8 cellular contexts compared by ENCODE assay signal in the genomic region with DNA sequence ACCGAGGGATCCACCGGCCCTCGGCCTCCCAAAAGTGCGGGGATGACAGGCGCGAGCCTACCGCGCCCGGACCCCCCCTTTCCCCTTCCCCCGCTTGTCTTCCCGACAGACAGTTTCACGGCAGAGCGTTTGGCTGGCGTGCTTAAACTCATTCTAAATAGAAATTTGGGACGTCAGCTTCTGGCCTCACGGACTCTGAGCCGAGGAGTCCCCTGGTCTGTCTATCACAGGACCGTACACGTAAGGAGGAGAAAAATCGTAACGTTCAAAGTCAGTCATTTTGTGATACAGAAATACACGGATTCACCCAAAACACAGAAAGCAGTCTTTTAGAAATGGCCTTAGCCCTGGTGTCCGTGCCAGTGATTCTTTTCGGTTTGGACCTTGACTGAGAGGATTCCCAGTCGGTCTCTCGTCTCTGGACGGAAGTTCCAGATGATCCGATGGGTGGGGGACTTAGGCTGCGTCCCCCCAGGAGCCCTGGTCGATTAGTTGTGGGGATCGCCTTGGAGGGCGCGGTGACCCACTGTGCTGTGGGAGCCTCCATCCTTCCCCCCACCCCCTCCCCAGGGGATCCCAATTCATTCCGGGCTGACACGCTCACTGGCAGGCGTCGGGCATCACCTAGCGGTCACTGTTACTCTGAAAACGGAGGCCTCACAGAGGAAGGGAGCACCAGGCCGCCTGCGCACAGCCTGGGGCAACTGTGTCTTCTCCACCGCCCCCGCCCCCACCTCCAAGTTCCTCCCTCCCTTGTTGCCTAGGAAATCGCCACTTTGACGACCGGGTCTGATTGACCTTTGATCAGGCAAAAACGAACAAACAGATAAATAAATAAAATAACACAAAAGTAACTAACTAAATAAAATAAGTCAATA.
A peak's percentile ranks its signal among the peaks of the same experiment; 100 is the strongest.
DNase-seq lines count a peak whose midpoint lies in the region; ATAC-seq and TF ChIP-seq lines count a peak whose summit lies in the region.
"Not testable (repeated sequence)": the region's sequence is repeated elsewhere in the genome, so short reads cannot be mapped to it uniquely, and the experiment has no call there.

No MANE protein-coding gene starts in this region.

- not testable (repeated sequence) for H3K9me3 Mint-ChIP-seq in activated CD8-positive, alpha-beta T cell treated with anti-CD3 and anti-CD28 coated beads for 36 hours; stimulated activated memory B cell treated with anti-CD40 and anti-IgM and Interleukin-4, amounts not matched to agents 10 μg/mL and 1 μg/mL and 100 μg/mL, for 72 hours

- not testable (repeated sequence) for H3K4me3 Mint-ChIP-seq in activated CD8-positive, alpha-beta T cell treated with anti-CD3 and anti-CD28 coated beads for 36 hours; stimulated activated memory B cell treated with anti-CD40 and anti-IgM and Interleukin-4, amounts not matched to agents 10 μg/mL and 1 μg/mL and 100 μg/mL, for 72 hours

- not testable (repeated sequence) for H3K27ac Mint-ChIP-seq in activated CD8-positive, alpha-beta T cell treated with anti-CD3 and anti-CD28 coated beads for 36 hours; stimulated activated memory B cell treated with anti-CD40 and anti-IgM and Interleukin-4, amounts not matched to agents 10 μg/mL and 1 μg/mL and 100 μg/mL, for 72 hours

- TF ChIP-seq CTCF in activated CD8-positive, alpha-beta T cell treated with anti-CD3 and anti-CD28 coated beads for 36 hours (IDR thresholded peaks at IDR 0.05), result not testable (repeated sequence)

- ATAC-seq in GM18505 (IDR thresholded peaks at IDR 0.05; ENCODE audit: unreplicated experiment) (peak; percentile 37), GM19395 (IDR thresholded peaks at IDR 0.05; ENCODE audit: unreplicated experiment) (peak; percentile 43), GM21737 (IDR thresholded peaks at IDR 0.05; ENCODE audit: unreplicated experiment) (peak; percentile 48), HG02973 (IDR thresholded peaks at IDR 0.05; ENCODE audit: unreplicated experiment) (peak; percentile 44), HG03439 (IDR thresholded peaks at IDR 0.05; ENCODE audit: unreplicated experiment) (peak; percentile 41), left ventricle myocardium superior (peak; percentile 70)
- ATAC-seq in activated CD8-positive, alpha-beta T cell treated with anti-CD3 and anti-CD28 coated beads for 36 hours, result peak; percentile 51
- peak; percentile 78 for ATAC-seq in stimulated activated memory B cell treated with anti-CD40 and anti-IgM and Interleukin-4, amounts not matched to agents 10 μg/mL and 1 μg/mL and 100 μg/mL, for 72 hours

- intact Hi-C loops in activated CD8-positive, alpha-beta T cell treated with anti-CD3 and anti-CD28 coated beads for 36 hours (cut with micrococcal nuclease); left ventricle myocardium superior (cut with micrococcal nuclease): not testable (repeated sequence)

- not testable (repeated sequence) for TF ChIP-seq POLR2A in GM18505 (IDR thresholded peaks at IDR 0.05; ENCODE audit: borderline replicate concordance, extremely low read depth, insufficient read depth, insufficient read length)

- H3K4me1 Mint-ChIP-seq in activated CD8-positive, alpha-beta T cell treated with anti-CD3 and anti-CD28 coated beads for 36 hours (ENCODE audit: low read depth); stimulated activated memory B cell treated with anti-CD40 and anti-IgM and Interleukin-4, amounts not matched to agents 10 μg/mL and 1 μg/mL and 100 μg/mL, for 72 hours: not testable (repeated sequence)

- not testable (repeated sequence) for H3K27me3 Mint-ChIP-seq in activated CD8-positive, alpha-beta T cell treated with anti-CD3 and anti-CD28 coated beads for 36 hours; stimulated activated memory B cell treated with anti-CD40 and anti-IgM and Interleukin-4, amounts not matched to agents 10 μg/mL and 1 μg/mL and 100 μg/mL, for 72 hours

- DNase-seq in activated CD8-positive, alpha-beta T cell treated with anti-CD3 and anti-CD28 coated beads for 36 hours; left ventricle myocardium superior: not testable (repeated sequence)

- CTCF ChIA-PET in activated CD8-positive, alpha-beta T cell treated with anti-CD3 and anti-CD28 coated beads for 36 hours (lab: Charles Lee), result not testable (repeated sequence)

- H3K36me3 Mint-ChIP-seq in activated CD8-positive, alpha-beta T cell treated with anti-CD3 and anti-CD28 coated beads for 36 hours (ENCODE audit: low read depth); stimulated activated memory B cell treated with anti-CD40 and anti-IgM and Interleukin-4, amounts not matched to agents 10 μg/mL and 1 μg/mL and 100 μg/mL, for 72 hours: not testable (repeated sequence)

- POLR2A ChIA-PET in activated CD8-positive, alpha-beta T cell treated with anti-CD3 and anti-CD28 coated beads for 36 hours (lab: Charles Lee), result not testable (repeated sequence)
